In the genomic region with DNA sequence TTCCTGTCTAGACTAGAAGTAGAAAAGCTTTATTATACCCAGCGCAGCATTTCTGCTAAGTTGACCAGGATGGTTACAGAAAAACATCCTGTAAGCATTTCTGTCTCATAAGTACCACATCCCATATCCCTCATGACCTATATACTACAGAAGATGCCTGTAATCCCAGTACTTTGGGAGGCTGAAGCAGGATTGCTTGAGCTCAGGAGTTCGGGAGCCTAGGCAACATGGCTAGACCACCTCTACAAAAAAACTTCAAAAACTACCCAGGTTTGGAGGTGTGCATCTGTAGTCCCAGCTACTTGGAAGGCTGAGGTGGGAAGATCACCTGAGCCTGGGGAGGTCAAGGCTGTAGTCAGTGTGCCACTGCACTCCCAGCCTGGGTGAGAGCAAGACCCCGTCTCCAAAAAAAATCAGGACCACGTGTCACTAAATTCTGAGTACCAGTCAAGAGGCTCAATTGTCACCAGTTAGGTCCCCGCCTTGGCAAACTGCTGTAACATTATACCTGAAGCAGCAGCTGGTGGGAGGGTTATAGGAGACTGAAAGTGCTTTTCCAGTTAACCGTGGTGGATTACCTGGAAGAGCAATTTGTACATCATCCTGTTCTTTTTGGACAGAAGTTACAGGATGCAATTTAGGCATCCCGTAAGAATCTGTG, we compare ENCODE assay signal across 16 cellular contexts.
"Had no signal": no experiment of that assay in that cellular context is flagged by ENCODE, and none has a peak within 500 bp of the region (broad histone marks: within the 10 kb centered on the region; RNA-seq: fewer than 3 reads in every experiment).

No MANE protein-coding gene starts in this region.

- H3K27me3 Mint-ChIP-seq: activated naive CD8-positive, alpha-beta T cell treated with anti-CD3 and anti-CD28 coated beads, Interleukin-2, amount 10 ng/mL, durations not matched to agents 7 days and 5 days; natural killer cell treated with Interleukin-12 subunit alpha and Interleukin-12 subunit beta and Interleukin-15 and Interleukin-18, amount 100 ng/mL, for 72 hours had no signal

- H3K4me3 Mint-ChIP-seq: activated naive CD8-positive, alpha-beta T cell treated with anti-CD3 and anti-CD28 coated beads, Interleukin-2, amount 10 ng/mL, durations not matched to agents 7 days and 5 days; natural killer cell treated with Interleukin-12 subunit alpha and Interleukin-12 subunit beta and Interleukin-15 and Interleukin-18, amount 100 ng/mL, for 72 hours had no signal

- ATAC-seq: heart right ventricle; left lobe of liver; natural killer cell treated with Interleukin-12 subunit alpha and Interleukin-12 subunit beta and Interleukin-15 and Interleukin-18, amount 100 ng/mL, for 72 hours had no signal

- DNase-seq: activated CD8-positive, alpha-beta memory T cell treated with anti-CD3 and anti-CD28 coated beads for 24 hours; activated effector memory CD4-positive, alpha-beta T cell treated with Interleukin-2 at 50 U/mL for 16 hours; activated naive CD8-positive, alpha-beta T cell treated with anti-CD3 and anti-CD28 coated beads, Interleukin-2, amount 10 ng/mL, durations not matched to agents 7 days and 5 days; caudate nucleus; colonic mucosa; effector CD4-positive, alpha-beta T cell; heart right ventricle; islet precursor cell; mammary epithelial cell; sigmoid colon; stimulated activated CD4-positive, alpha-beta T cell treated with anti-CD3 and anti-CD28 coated beads, Interleukin-12 subunit alpha, Interleukin-12 subunit beta, amount 100 ng/mL, for 4 hours; stimulated activated naive CD4-positive, alpha-beta T cell treated with Interleukin-2 at 50 U/mL for 16 hours; T-helper 9 cell; upper lobe of left lung had no signal

- H3K27ac Mint-ChIP-seq: activated naive CD8-positive, alpha-beta T cell treated with anti-CD3 and anti-CD28 coated beads, Interleukin-2, amount 10 ng/mL, durations not matched to agents 7 days and 5 days; natural killer cell treated with Interleukin-12 subunit alpha and Interleukin-12 subunit beta and Interleukin-15 and Interleukin-18, amount 100 ng/mL, for 72 hours had no signal

- H3K9me3 Mint-ChIP-seq: activated naive CD8-positive, alpha-beta T cell treated with anti-CD3 and anti-CD28 coated beads, Interleukin-2, amount 10 ng/mL, durations not matched to agents 7 days and 5 days; natural killer cell treated with Interleukin-12 subunit alpha and Interleukin-12 subunit beta and Interleukin-15 and Interleukin-18, amount 100 ng/mL, for 72 hours had no signal
